In the genomic region with DNA sequence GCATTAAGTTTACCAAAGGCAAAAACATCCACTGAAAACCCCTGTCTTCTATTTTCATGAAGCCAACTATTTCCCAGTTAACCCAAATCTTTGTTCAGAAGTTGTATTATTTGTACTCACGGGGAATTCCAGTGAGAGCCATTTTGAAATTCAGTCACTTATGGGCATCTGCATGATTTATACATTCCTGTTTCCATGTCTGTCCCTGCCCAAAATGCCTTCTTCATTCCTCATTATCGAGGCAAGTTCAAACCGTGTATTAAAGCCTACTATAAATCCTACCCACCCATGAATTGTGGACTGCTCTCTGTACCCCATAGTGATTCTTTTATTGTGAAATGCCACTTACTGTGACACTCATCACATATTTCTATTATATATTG, we compare ENCODE assay signal across 25 cellular contexts.
"Had no signal": no experiment of that assay in that cellular context is flagged by ENCODE, and none has a peak within 500 bp of the region (broad histone marks: within the 10 kb centered on the region; RNA-seq: fewer than 3 reads in every experiment).

No MANE protein-coding gene starts in this region.

- H3K36me3 ChIP-seq: heart left ventricle, left ventricle myocardium inferior, sigmoid colon, stomach, thyroid gland, upper lobe of right lung had no signal

- H3K9me3 ChIP-seq: heart left ventricle, left ventricle myocardium inferior, psoas muscle, sigmoid colon, thyroid gland, upper lobe of right lung had no signal

- DNase-seq: activated CD4-positive, alpha-beta T cell treated with anti-CD3 and anti-CD28 coated beads for 36 hours; activated CD4-positive, CD25-positive, alpha-beta regulatory T cell; activated naive CD4-positive, alpha-beta T cell; activated T-cell treated with anti-CD3 and anti-CD28 coated beads for 4 hours; activated T-cell treated with anti-CD3 and anti-CD28 coated beads, Interleukin-2, amount 50 U/mL, for 72 hours; dermis blood vessel endothelial cell; effector CD4-positive, alpha-beta T cell; foreskin fibroblast; heart left ventricle; left ventricle myocardium inferior; naive thymus-derived CD4-positive, alpha-beta T cell; nucleus accumbens; psoas muscle; sigmoid colon; stimulated activated CD4-positive, alpha-beta T cell treated with anti-CD3 and anti-CD28 coated beads, Interleukin-15, amount 100 ng/mL, for 24 hours; stimulated activated CD4-positive, alpha-beta T cell treated with anti-CD3 and anti-CD28 coated beads, Interleukin-2, amount 100 ng/mL, for 24 hours; stimulated activated naive B cell treated with anti-CD40 and anti-IgM and Interleukin-4, amounts not matched to agents 10 μg/mL and 1 μg/mL and 100 μg/mL, for 72 hours; stomach; thyroid gland; upper lobe of right lung had no signal

- H3K36me3 Mint-ChIP-seq: activated naive CD4-positive, alpha-beta T cell treated with anti-CD3 and anti-CD28 coated beads, Interleukin-2, amount 50 U/mL, for 72 hours; mesothelial cell of epicardium; naive thymus-derived CD4-positive, alpha-beta T cell; stimulated activated naive B cell treated with anti-CD40 and anti-IgM and Interleukin-4, amounts not matched to agents 10 μg/mL and 1 μg/mL and 100 μg/mL, for 72 hours had no signal

- H3K79me2 ChIP-seq: parathyroid adenoma had no signal

- H3K4me3 Mint-ChIP-seq: activated CD4-positive, alpha-beta T cell treated with anti-CD3 and anti-CD28 coated beads for 36 hours; activated T-cell treated with anti-CD3 and anti-CD28 coated beads, Interleukin-2, amount 50 U/mL, for 72 hours; mesothelial cell of epicardium; naive thymus-derived CD4-positive, alpha-beta T cell; neural crest cell; stimulated activated naive B cell treated with anti-CD40 and anti-IgM and Interleukin-4, amounts not matched to agents 10 μg/mL and 1 μg/mL and 100 μg/mL, for 72 hours had no signal

- H3K9me3 Mint-ChIP-seq: mesothelial cell of epicardium had no signal

- H3K4me3 ChIP-seq: heart left ventricle, left ventricle myocardium inferior, lung, psoas muscle, sigmoid colon, stomach, thyroid gland, upper lobe of right lung had no signal

- H3K9ac ChIP-seq: parathyroid adenoma had no signal

- H3K27ac ChIP-seq: heart left ventricle, left ventricle myocardium inferior, parathyroid adenoma, psoas muscle, sigmoid colon, stomach, thyroid gland, upper lobe of right lung had no signal

- H3K27ac Mint-ChIP-seq: activated CD4-positive, alpha-beta T cell treated with anti-CD3 and anti-CD28 coated beads for 36 hours; activated naive CD4-positive, alpha-beta T cell treated with anti-CD3 and anti-CD28 coated beads, Interleukin-2, amount 50 U/mL, for 72 hours; activated T-cell treated with anti-CD3 and anti-CD28 coated beads, Interleukin-2, amount 50 U/mL, for 72 hours; mesothelial cell of epicardium; naive thymus-derived CD4-positive, alpha-beta T cell; stimulated activated naive B cell treated with anti-CD40 and anti-IgM and Interleukin-4, amounts not matched to agents 10 μg/mL and 1 μg/mL and 100 μg/mL, for 72 hours had no signal

- H3K4me1 ChIP-seq: heart left ventricle, left ventricle myocardium inferior, parathyroid adenoma, psoas muscle, stomach, thyroid gland, upper lobe of right lung had no signal

- H3K4me1 Mint-ChIP-seq: activated CD4-positive, alpha-beta T cell treated with anti-CD3 and anti-CD28 coated beads for 36 hours; naive thymus-derived CD4-positive, alpha-beta T cell; stimulated activated naive B cell treated with anti-CD40 and anti-IgM and Interleukin-4, amounts not matched to agents 10 μg/mL and 1 μg/mL and 100 μg/mL, for 72 hours had no signal

- H3K27me3 ChIP-seq: heart left ventricle, sigmoid colon, stomach, thyroid gland, upper lobe of right lung had no signal

- ATAC-seq: activated CD4-positive, alpha-beta T cell treated with anti-CD3 and anti-CD28 coated beads for 36 hours; activated naive CD4-positive, alpha-beta T cell treated with anti-CD3 and anti-CD28 coated beads, Interleukin-2, amount 50 U/mL, for 72 hours; activated T-cell treated with anti-CD3 and anti-CD28 coated beads, Interleukin-2, amount 50 U/mL, for 72 hours; heart left ventricle; naive thymus-derived CD4-positive, alpha-beta T cell; psoas muscle; stimulated activated naive B cell treated with anti-CD40 and anti-IgM and Interleukin-4, amounts not matched to agents 10 μg/mL and 1 μg/mL and 100 μg/mL, for 72 hours; upper lobe of right lung had no signal

- H2AFZ ChIP-seq: parathyroid adenoma had no signal

- H3K27me3 Mint-ChIP-seq: activated CD4-positive, alpha-beta T cell treated with anti-CD3 and anti-CD28 coated beads for 36 hours; naive thymus-derived CD4-positive, alpha-beta T cell; stimulated activated naive B cell treated with anti-CD40 and anti-IgM and Interleukin-4, amounts not matched to agents 10 μg/mL and 1 μg/mL and 100 μg/mL, for 72 hours had no signal
